In genomic region chr3:189353988-189354735, GRCh38 we compare ENCODE assay signal across 19 cellular contexts.
DNase-seq lines count a peak whose midpoint lies in the region; ATAC-seq, FAIRE-seq and TF ChIP-seq lines count a peak whose summit lies in the region.
"Had no signal": no experiment of that assay in that cellular context is flagged by ENCODE, and none has a peak within 500 bp of the region (broad histone marks: within the 10 kb centered on the region; RNA-seq: fewer than 3 reads in every experiment).

No MANE protein-coding gene starts in this region.

- H3K27ac ChIP-seq in PC-9 (peak overlapping the region; percentile 57), foreskin keratinocyte (peak overlapping the region; percentile 86), skeletal muscle tissue (ENCODE audit: low read depth, low read length) (peak overlapping the region; percentile 76)
- H3K27ac ChIP-seq: BLaER1, brain microvascular endothelial cell had no signal

- no TSS peak for BruUV-seq in PC-9 (replicated peaks; lab: Mats Ljungman, UMichigan)

- H3K4me1 ChIP-seq in PC-9 (replicated peaks; ENCODE audit: insufficient read depth) (peaks cover 33% of the 10 kb centered on the region), foreskin keratinocyte (peaks cover 33% of the 10 kb centered on the region), skeletal muscle tissue (ENCODE audit: control insufficient read depth in 3 of 3, insufficient read depth in 3 of 3, low read length in 3 of 3) (peaks cover 10 to 26% (median 15%) of the 10 kb centered on the region in 3 donors)
- H3K4me1 ChIP-seq: BLaER1 had no signal

- CTCF ChIA-PET in PC-9 (lab: Charles Lee), result interaction anchor here (0.5 to 1.1 kb wide), 3 partner anchors 42 to 1267 kb away, joined by 3 read pairs; no protein-coding TSS in a partner anchor

- H3K9me2 ChIP-seq in PC-9 (ENCODE audit: insufficient read depth), result no peaks in the 10 kb centered on the region

- H4K20me1 ChIP-seq in PC-9 (ENCODE audit: insufficient read depth), result no peaks in the 10 kb centered on the region
- H4K20me1 ChIP-seq: BLaER1 had no signal

- 0 out of 2 replicates have a peak overlapping the region, but pooled peaks have one; percentile 1 for H3K4me2 ChIP-seq in PC-9
- H3K4me2 ChIP-seq: BLaER1 had no signal

- H3K36me3 ChIP-seq in PC-9 (ENCODE audit: low read depth) (no peaks in the 10 kb centered on the region), skeletal muscle tissue (ENCODE audit: control insufficient read depth in 3 of 3, insufficient read depth in 3 of 3, low read length in 3 of 3) (no peaks in the 10 kb centered on the region)
- H3K36me3 ChIP-seq: BLaER1, brain microvascular endothelial cell had no signal

- no peaks in the 10 kb centered on the region for H3K79me2 ChIP-seq in PC-9 (ENCODE audit: low read depth)

- no peak overlapping the region for H2AFZ ChIP-seq in PC-9

- TF ChIP-seq CTCF in PC-9 (conservative IDR thresholded peaks at IDR 0.05) (no peak), foreskin keratinocyte (conservative IDR thresholded peaks at IDR 0.05) (no peak)

- no peak overlapping the region for H3K4me3 ChIP-seq in PC-9
- no peak overlapping the region for H3K4me3 ChIP-seq in skeletal muscle tissue (ENCODE audit: low read length in 3 of 3)
- H3K4me3 ChIP-seq: BLaER1 had no signal

- H3K9me3 ChIP-seq in PC-9 (ENCODE audit: insufficient read depth, low read depth), result peaks cover 3% of the 10 kb centered on the region
- H3K9me3 ChIP-seq in skeletal muscle tissue (ENCODE audit: control insufficient read depth in 3 of 3, low read length in 3 of 3), result no peaks in the 10 kb centered on the region
- H3K9me3 ChIP-seq: BLaER1 had no signal

- H3K27me3 ChIP-seq in PC-9 (ENCODE audit: insufficient read depth, low read depth) (no peaks in the 10 kb centered on the region), foreskin keratinocyte (no peaks in the 10 kb centered on the region), skeletal muscle tissue (ENCODE audit: control insufficient read depth in 3 of 3, insufficient read depth in 3 of 3, low read length in 3 of 3) (no peaks in the 10 kb centered on the region)
- H3K27me3 ChIP-seq: BLaER1, brain microvascular endothelial cell had no signal

- DNase-seq in HPDE6-E6E7 (ENCODE audit: extremely low spot score), result peak; percentile 36
- peak; percentile 23 to 51 for DNase-seq in PC-9
- DNase-seq in foreskin keratinocyte, result peak; percentile 54 to 81
- DNase-seq in NCI-H82 treated with DMSO at 0.1 percent for 48 hours (lab: John Stamatoyannopoulos, UW; ENCODE audit: unreplicated experiment), result no peak
- no peak for DNase-seq in GM19239 (ENCODE audit: insufficient read length, low spot score)
- no peak for DNase-seq in stimulated activated CD4-positive, alpha-beta T cell treated with anti-CD3 and anti-CD28 coated beads, Interleukin-4, amount 100 ng/mL, for 4 hours
- DNase-seq: activated CD4-positive, CD25-positive, alpha-beta regulatory T cell; activated CD8-positive, alpha-beta memory T cell treated with anti-CD3 and anti-CD28 coated beads, Interleukin-2, amount 50 U/mL, for 48 hours; brain microvascular endothelial cell; DND-41; NCI-H1930; NCI-H526; nephron progenitor cell; stimulated activated CD4-positive, alpha-beta T cell treated with anti-CD3 and anti-CD28 coated beads, Interleukin-2, amount 100 ng/mL, for 24 hours; stimulated activated CD8-positive, alpha-beta memory T cell treated with anti-CD3 and anti-CD28 coated beads, Interleukin-4, amount 100 ng/mL, for 48 hours; T-cell had no signal

- POLR2A ChIA-PET in PC-9 (lab: Charles Lee; ENCODE audit: unreplicated experiment), result interaction anchor here (0.6 kb wide), 1 partner anchor 29 kb away, joined by 3 read pairs; no protein-coding TSS in a partner anchor

- peaks cover 21% of the 10 kb centered on the region; the same call in 1 of the 2 replicates for H3F3A ChIP-seq in PC-9 (ENCODE audit: insufficient read depth, low read depth)

- FAIRE-seq in GM19239 (lab: Jason Lieb, UNC), result no peak

- H3K9ac ChIP-seq in skeletal muscle tissue (ENCODE audit: low read depth in 1 of 3, low read length in 3 of 3), result peak overlapping the region in 1 of 3 donors; percentile 10
- H3K9ac ChIP-seq: BLaER1 had no signal

- ATAC-seq in foreskin keratinocyte (peak; percentile 61), HG03045 (IDR thresholded peaks at IDR 0.05; ENCODE audit: unreplicated experiment) (no peak)
- ATAC-seq: T-cell had no signal

- intact Hi-C loops in PC-9 (cut with micrococcal nuclease; ENCODE audit: unreplicated experiment), result loop anchor here (1.0 to 2.0 kb wide), 5 partner anchors 30 to 489 kb away; no protein-coding TSS in a partner anchor

Comparison
In these comparisons a context has a peak if more than half of its experiments do, and no peak if none do; other contexts are left out.
1. DNase-seq: peak in HPDE6-E6E7 (single experiment), PC-9 (2 of 2) and foreskin keratinocyte (2 of 2); none in NCI-H82 treated with DMSO at 0.1 percent for 48 hours (single experiment), GM19239 (single experiment) and stimulated activated CD4-positive, alpha-beta T cell treated with anti-CD3 and anti-CD28 coated beads, Interleukin-4, amount 100 ng/mL, for 4 hours (0 of 2).
2. Peak in every context shown above with its lines, with median percentiles within 50 percentile points of each other: H3K27ac ChIP-seq.